ENCODE assay signal across 7 cellular contexts in genomic region chr6:22062807-22063408, GRCh38.
DNase-seq lines count a peak whose midpoint lies in the region; ATAC-seq lines count a peak whose summit lies in the region.

No MANE protein-coding gene starts in this region.

- CTCF ChIA-PET in activated CD4-positive, alpha-beta memory T cell treated with anti-CD3 and anti-CD28 coated beads, Interleukin-2, amount 10 ng/mL, durations not matched to agents 7 days and 5 days (lab: Charles Lee), result no interaction called here

- ATAC-seq in GM19328 (IDR thresholded peaks at IDR 0.05; ENCODE audit: unreplicated experiment) (peak; percentile 67), HG03103 (IDR thresholded peaks at IDR 0.05; ENCODE audit: low read depth, unreplicated experiment) (peak; percentile 65), memory B cell (ENCODE audit: low read depth) (peak; percentile 32)

- POLR2A ChIA-PET in activated CD4-positive, alpha-beta memory T cell treated with anti-CD3 and anti-CD28 coated beads, Interleukin-2, amount 10 ng/mL, durations not matched to agents 7 days and 5 days (lab: Charles Lee), result no interaction called here

- H3K36me3 Mint-ChIP-seq in activated CD4-positive, alpha-beta memory T cell treated with anti-CD3 and anti-CD28 coated beads, Interleukin-2, amount 10 ng/mL, durations not matched to agents 7 days and 5 days (ENCODE audit: low read depth), result no peaks in the 10 kb centered on the region
- H3K36me3 Mint-ChIP-seq in memory B cell, result no peaks in the 10 kb centered on the region

- peak overlapping the region; percentile 9 for H3K27ac Mint-ChIP-seq in activated CD4-positive, alpha-beta memory T cell treated with anti-CD3 and anti-CD28 coated beads, Interleukin-2, amount 10 ng/mL, durations not matched to agents 7 days and 5 days
- no peak overlapping the region for H3K27ac Mint-ChIP-seq in memory B cell

- DNase-seq in activated CD4-positive, alpha-beta memory T cell treated with anti-CD3 and anti-CD28 coated beads, Interleukin-2, amount 10 ng/mL, durations not matched to agents 7 days and 5 days, result peak; percentile 21
- DNase-seq in memory B cell (ENCODE audit: low spot score in 2 of 2) (no peak), HT-29 (ENCODE audit: low spot score) (no peak), retina (no peak), cerebellar nuclear complex (lab: John Stamatoyannopoulos, UW) (no peak)

- peaks cover 10% of the 10 kb centered on the region for H3K4me1 Mint-ChIP-seq in activated CD4-positive, alpha-beta memory T cell treated with anti-CD3 and anti-CD28 coated beads, Interleukin-2, amount 10 ng/mL, durations not matched to agents 7 days and 5 days
- H3K4me1 Mint-ChIP-seq in memory B cell, result no peaks in the 10 kb centered on the region

- no peak overlapping the region for H3K4me3 Mint-ChIP-seq in activated CD4-positive, alpha-beta memory T cell treated with anti-CD3 and anti-CD28 coated beads, Interleukin-2, amount 10 ng/mL, durations not matched to agents 7 days and 5 days
- peak overlapping the region; percentile 50 for H3K4me3 Mint-ChIP-seq in memory B cell

- peaks cover 1% of the 10 kb centered on the region for H3K27me3 Mint-ChIP-seq in activated CD4-positive, alpha-beta memory T cell treated with anti-CD3 and anti-CD28 coated beads, Interleukin-2, amount 10 ng/mL, durations not matched to agents 7 days and 5 days
- H3K27me3 Mint-ChIP-seq in memory B cell, result peaks cover 2% of the 10 kb centered on the region

- no peaks in the 10 kb centered on the region for H3K9me3 Mint-ChIP-seq in activated CD4-positive, alpha-beta memory T cell treated with anti-CD3 and anti-CD28 coated beads, Interleukin-2, amount 10 ng/mL, durations not matched to agents 7 days and 5 days
- H3K9me3 Mint-ChIP-seq in memory B cell, result peaks cover 2% of the 10 kb centered on the region
